1 cellular context compared by ENCODE assay signal in the genomic region with DNA sequence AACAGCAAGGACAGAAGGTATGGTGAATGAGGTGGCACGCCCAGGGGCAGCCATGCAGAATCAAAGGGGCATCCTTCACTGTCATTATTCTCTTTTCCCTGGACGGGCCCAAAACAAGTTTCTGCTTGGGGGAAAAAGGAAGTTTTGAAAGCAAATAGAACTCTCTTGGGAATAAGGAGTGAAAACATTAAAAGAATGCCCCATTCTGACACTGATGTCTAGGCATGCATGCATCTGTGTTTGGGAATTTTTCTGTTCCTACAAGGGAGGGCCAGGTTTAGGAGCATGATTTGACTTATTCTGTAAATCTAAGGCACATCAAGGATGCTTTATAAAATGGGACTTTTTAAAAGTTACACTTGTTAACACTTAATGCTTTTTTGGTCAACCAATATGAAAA.
TF ChIP-seq lines count a peak whose summit lies in the region.

No MANE protein-coding gene starts in this region.

TF ChIP-seq in HepG2, 621 proteins besides CTCF, POLR2A, EP300 and RAD21 (continued from another document):
- TF ChIP-seq, protein P1, sequence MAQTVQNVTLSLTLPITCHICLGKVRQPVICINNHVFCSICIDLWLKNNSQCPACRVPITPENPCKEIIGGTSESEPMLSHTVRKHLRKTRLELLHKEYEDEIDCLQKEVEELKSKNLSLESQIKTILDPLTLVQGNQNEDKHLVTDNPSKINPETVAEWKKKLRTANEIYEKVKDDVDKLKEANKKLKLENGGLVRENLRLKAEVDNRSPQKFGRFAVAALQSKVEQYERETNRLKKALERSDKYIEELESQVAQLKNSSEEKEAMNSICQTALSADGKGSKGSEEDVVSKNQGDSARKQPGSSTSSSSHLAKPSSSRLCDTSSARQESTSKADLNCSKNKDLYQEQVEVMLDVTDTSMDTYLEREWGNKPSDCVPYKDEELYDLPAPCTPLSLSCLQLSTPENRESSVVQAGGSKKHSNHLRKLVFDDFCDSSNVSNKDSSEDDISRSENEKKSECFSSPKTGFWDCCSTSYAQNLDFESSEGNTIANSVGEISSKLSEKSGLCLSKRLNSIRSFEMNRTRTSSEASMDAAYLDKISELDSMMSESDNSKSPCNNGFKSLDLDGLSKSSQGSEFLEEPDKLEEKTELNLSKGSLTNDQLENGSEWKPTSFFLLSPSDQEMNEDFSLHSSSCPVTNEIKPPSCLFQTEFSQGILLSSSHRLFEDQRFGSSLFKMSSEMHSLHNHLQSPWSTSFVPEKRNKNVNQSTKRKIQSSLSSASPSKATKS (CRISPR knock-in tag; IDR thresholded peaks at IDR 0.05) = no peak
- TF ChIP-seq STAG1 (CRISPR knock-in tag; IDR thresholded peaks at IDR 0.05) (no peak), ZNF589 (CRISPR knock-in tag; conservative IDR thresholded peaks at IDR 0.05) (no peak), NFE2 (CRISPR knock-in tag; IDR thresholded peaks at IDR 0.05) (no peak), MBD4 (IDR thresholded peaks at IDR 0.05; ENCODE audit: borderline replicate concordance, low read length) (no peak), BRCA1 (CRISPR knock-in tag; IDR thresholded peaks at IDR 0.05) (no peak), EEA1 (CRISPR knock-in tag; IDR thresholded peaks at IDR 0.05; ENCODE audit: borderline replicate concordance) (no peak), SATB2 (CRISPR knock-in tag; IDR thresholded peaks at IDR 0.05) (no peak), ZNF138 (CRISPR knock-in tag; IDR thresholded peaks at IDR 0.05; ENCODE audit: low read depth) (no peak), ZNF839 (CRISPR knock-in tag; IDR thresholded peaks at IDR 0.05; ENCODE audit: borderline replicate concordance) (no peak), DPF2 (CRISPR knock-in tag; IDR thresholded peaks at IDR 0.05; ENCODE audit: borderline replicate concordance, low read depth) (no peak), GZF1 (CRISPR knock-in tag; IDR thresholded peaks at IDR 0.05) (no peak), ZNF674 (CRISPR knock-in tag; IDR thresholded peaks at IDR 0.05; ENCODE audit: low read depth) (no peak), ZNF17 (CRISPR knock-in tag; IDR thresholded peaks at IDR 0.05) (no peak), RBAK (CRISPR knock-in tag; IDR thresholded peaks at IDR 0.05) (no peak), MBNL3 (CRISPR knock-in tag; conservative IDR thresholded peaks at IDR 0.05) (no peak), ZNF879 (CRISPR knock-in tag; IDR thresholded peaks at IDR 0.05) (no peak)
- TF ChIP-seq, protein P2, sequence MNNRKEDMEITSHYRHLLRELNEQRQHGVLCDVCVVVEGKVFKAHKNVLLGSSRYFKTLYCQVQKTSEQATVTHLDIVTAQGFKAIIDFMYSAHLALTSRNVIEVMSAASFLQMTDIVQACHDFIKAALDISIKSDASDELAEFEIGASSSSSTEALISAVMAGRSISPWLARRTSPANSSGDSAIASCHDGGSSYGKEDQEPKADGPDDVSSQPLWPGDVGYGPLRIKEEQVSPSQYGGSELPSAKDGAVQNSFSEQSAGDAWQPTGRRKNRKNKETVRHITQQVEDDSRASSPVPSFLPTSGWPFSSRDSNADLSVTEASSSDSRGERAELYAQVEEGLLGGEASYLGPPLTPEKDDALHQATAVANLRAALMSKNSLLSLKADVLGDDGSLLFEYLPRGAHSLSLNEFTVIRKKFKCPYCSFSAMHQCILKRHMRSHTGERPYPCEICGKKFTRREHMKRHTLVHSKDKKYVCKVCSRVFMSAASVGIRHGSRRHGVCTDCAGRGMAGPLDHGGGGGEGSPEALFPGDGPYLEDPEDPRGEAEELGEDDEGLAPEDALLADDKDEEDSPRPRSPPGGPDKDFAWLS (CRISPR knock-in tag; IDR thresholded peaks at IDR 0.05; ENCODE audit: borderline replicate concordance) = no peak
- TF ChIP-seq, protein P3, sequence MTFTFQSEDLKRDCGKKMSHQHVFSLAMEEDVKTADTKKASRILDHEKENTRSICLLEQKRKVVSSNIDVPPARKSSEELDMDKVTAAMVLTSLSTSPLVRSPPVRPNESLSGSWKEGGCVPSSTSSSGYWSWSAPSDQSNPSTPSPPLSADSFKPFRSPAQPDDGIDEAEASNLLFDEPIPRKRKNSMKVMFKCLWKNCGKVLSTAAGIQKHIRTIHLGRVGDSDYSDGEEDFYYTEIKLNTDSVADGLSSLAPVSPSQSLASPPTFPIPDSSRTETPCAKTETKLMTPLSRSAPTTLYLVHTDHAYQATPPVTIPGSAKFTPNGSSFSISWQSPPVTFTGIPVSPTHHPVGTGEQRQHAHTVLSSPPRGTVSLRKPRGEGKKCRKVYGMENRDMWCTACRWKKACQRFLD (CRISPR knock-in tag; IDR thresholded peaks at IDR 0.05; ENCODE audit: borderline replicate concordance) = no peak
